Comparison of ENCODE assay signal across 14 cellular contexts in the genomic region with DNA sequence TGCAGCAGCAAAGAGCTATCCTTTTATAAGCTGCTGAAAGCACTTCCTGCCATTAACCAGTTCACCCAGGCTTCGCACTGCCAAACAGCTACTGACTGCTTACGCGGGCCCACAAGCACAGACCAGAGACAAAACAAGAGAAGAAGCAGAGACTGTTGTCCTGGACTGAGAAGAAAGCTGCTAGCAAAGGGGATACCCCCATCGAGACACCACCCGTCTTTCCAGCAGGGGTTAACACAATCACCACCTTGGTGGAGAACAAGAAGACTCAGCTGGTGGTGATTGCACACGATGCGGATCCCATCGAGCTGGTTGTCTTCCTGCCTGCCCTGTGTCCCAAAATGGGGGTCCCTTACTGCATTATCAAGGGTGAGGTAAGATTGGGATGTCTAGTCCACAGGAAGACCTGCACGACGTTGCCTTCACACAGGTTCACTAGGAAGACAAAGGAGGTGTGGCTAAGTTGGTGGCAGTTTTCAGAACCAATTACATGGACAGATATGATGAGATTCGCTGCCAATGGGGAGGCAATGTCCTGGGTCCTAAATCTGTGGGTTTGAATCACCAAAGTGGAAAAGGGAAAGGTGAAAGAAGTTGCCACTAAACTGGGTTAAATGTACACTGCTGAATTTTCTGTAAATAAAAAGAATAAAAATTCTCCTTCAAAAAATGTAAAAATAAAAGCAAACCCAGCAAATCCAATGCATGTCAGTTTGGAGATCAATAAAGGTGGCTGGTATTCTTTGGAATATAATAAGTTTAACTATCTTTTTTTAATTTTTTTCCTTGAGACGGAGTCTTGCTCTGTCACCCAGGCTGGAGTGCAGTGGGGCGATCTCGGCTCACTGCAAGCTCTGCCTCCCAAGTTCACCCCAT. TPM values are rescaled to one million over a fixed set of nuclear protein-coding genes. Genes with fewer than 3 reads are reported as not detected.
DNase-seq lines count a peak whose midpoint lies in the region; ATAC-seq and TF ChIP-seq lines count a peak whose summit lies in the region.
"Had no signal": no experiment of that assay in that cellular context is flagged by ENCODE, and none has a peak within 500 bp of the region (broad histone marks: within the 10 kb centered on the region; RNA-seq: fewer than 3 reads in every experiment).

No MANE protein-coding gene starts in this region.

- H3K27ac ChIP-seq in CD4-positive, alpha-beta memory T cell (ENCODE audit: low read depth, low read length), result no peak overlapping the region
- H3K27ac ChIP-seq in SK-N-SH (ENCODE audit: low read depth in 2 of 2, low read length in 1 of 2), result no peak overlapping the region

- POLR2A ChIA-PET in CD4-positive, alpha-beta memory T cell (lab: Charles Lee; ENCODE audit: partially characterized antibody), result interaction anchor here (1.1 to 2.3 kb wide), 3 partner anchors 18 to 51 kb away, joined by 3 to 17 read pairs (median 9); a partner anchor contains a TSS
- POLR2A ChIA-PET in SK-N-SH (lab: Yijun Ruan, JAX), result no interaction called here

- peaks cover 0 to 4% of the 10 kb centered on the region in 2 donors for H3K36me3 Mint-ChIP-seq in CD4-positive, alpha-beta memory T cell
- peaks cover 15% of the 10 kb centered on the region for H3K36me3 Mint-ChIP-seq in dendritic cell treated with granulocyte-macrophage colony-stimulating factor and Interleukin-4, amounts not matched to agents 40 ng/mL and 50 ng/mL, for 4 days (ENCODE audit: low read depth)
- no peaks in the 10 kb centered on the region for H3K36me3 Mint-ChIP-seq in natural killer cell
- H3K36me3 Mint-ChIP-seq in activated T-helper 1 cell treated with anti-CD3 and anti-CD28 coated beads, Interleukin-12 subunit alpha, Interleukin-12 subunit beta, Interleukin-2, Interleukin-4 antibody, amounts not matched to agents 30 ng/mL and 10 ng/mL and 1 ng/mL, durations not matched to agents 14 hours and 24 hours and 36 hours (ENCODE audit: low read depth), result no peaks in the 10 kb centered on the region

- H3K4me2 ChIP-seq in SK-N-SH, result no peak overlapping the region

- no peak for TF ChIP-seq RAD21 in SK-N-SH (IDR thresholded peaks at IDR 0.05; ENCODE audit: low read length)

- H3F3A ChIP-seq in SK-N-SH (replicated peaks; ENCODE audit: insufficient read depth), result no peaks in the 10 kb centered on the region

- TF ChIP-seq CTCF in natural killer cell (IDR thresholded peaks at IDR 0.05) (no peak), SK-N-SH (IDR thresholded peaks at IDR 0.05) (no peak)

- peaks cover 11% of the 10 kb centered on the region for H3K4me1 ChIP-seq in CD4-positive, alpha-beta memory T cell (ENCODE audit: insufficient read depth, low read length)
- peaks cover 0 to 6% of the 10 kb centered on the region in 2 experiments; a peak in 1 of 4 replicates for H3K4me1 ChIP-seq in SK-N-SH (ENCODE audit: control insufficient read depth in 1 of 2, insufficient read depth in 2 of 2, low read depth in 1 of 2, low read length in 1 of 2)

- H3K27me3 ChIP-seq in CD4-positive, alpha-beta memory T cell (ENCODE audit: insufficient read depth, low read length), result no peaks in the 10 kb centered on the region
- H3K27me3 ChIP-seq in H7 (ENCODE audit: control insufficient read depth, insufficient read depth, low read length) (peaks cover 10% of the 10 kb centered on the region), SK-N-SH (ENCODE audit: insufficient read depth) (no peaks in the 10 kb centered on the region)
- H3K27me3 ChIP-seq: BLaER1 had no signal

- H3K4me1 Mint-ChIP-seq in CD4-positive, alpha-beta memory T cell, result peaks cover 7 to 36% (median 14%) of the 10 kb centered on the region in 4 donors
- peaks cover 32% of the 10 kb centered on the region for H3K4me1 Mint-ChIP-seq in dendritic cell treated with granulocyte-macrophage colony-stimulating factor and Interleukin-4, amounts not matched to agents 40 ng/mL and 50 ng/mL, for 4 days (ENCODE audit: low read depth)
- H3K4me1 Mint-ChIP-seq in natural killer cell, result peaks cover 25 to 37% of the 10 kb centered on the region in 2 donors
- H3K4me1 Mint-ChIP-seq in activated T-helper 1 cell treated with anti-CD3 and anti-CD28 coated beads, Interleukin-12 subunit alpha, Interleukin-12 subunit beta, Interleukin-2, Interleukin-4 antibody, amounts not matched to agents 30 ng/mL and 10 ng/mL and 1 ng/mL, durations not matched to agents 14 hours and 24 hours and 36 hours (ENCODE audit: low read depth), result peaks cover 20% of the 10 kb centered on the region

- H3K36me3 ChIP-seq in CD4-positive, alpha-beta memory T cell (ENCODE audit: insufficient read depth, low read length), result no peaks in the 10 kb centered on the region
- H3K36me3 ChIP-seq in H7 (replicated peaks; ENCODE audit: control insufficient read depth, insufficient read depth, low read length), result no peaks in the 10 kb centered on the region
- H3K36me3 ChIP-seq in SK-N-SH (replicated peaks in 1 of 2; ENCODE audit: control insufficient read depth in 1 of 2, insufficient read depth in 2 of 2, low read length in 1 of 2), result no peaks in the 10 kb centered on the region
- H3K36me3 ChIP-seq: BLaER1 had no signal

- H3K4me3 ChIP-seq in CD4-positive, alpha-beta memory T cell (ENCODE audit: low read length in 2 of 2), result no peak overlapping the region
- peak overlapping the region; percentile 3; the same call in 1 of the 2 replicates for H3K4me3 ChIP-seq in H7 (ENCODE audit: insufficient read depth, low read depth, low read length)
- H3K4me3 ChIP-seq in SK-N-SH (ENCODE audit: low read depth in 2 of 2, low read length in 1 of 2), result no peak overlapping the region

- ATAC-seq in natural killer cell, result no peak
- ATAC-seq: stimulated activated naive CD8-positive, alpha-beta T cell treated with anti-CD3 and anti-CD28 coated beads, Interleukin-15, Interleukin-2, amounts not matched to agents 100 U/mL and 50 U/mL, for 24 hours had no signal

- H3K9me3 ChIP-seq in CD4-positive, alpha-beta memory T cell (ENCODE audit: control insufficient read depth in 1 of 2, low read length in 2 of 2), result no peaks in the 10 kb centered on the region
- no peaks in the 10 kb centered on the region for H3K9me3 ChIP-seq in SK-N-SH
- H3K9me3 ChIP-seq: BLaER1 had no signal

- H2AFZ ChIP-seq in SK-N-SH (ENCODE audit: low read depth), result no peak overlapping the region

- WGBS in SK-N-SH (ENCODE audit: low lambda C conversion rate), result 85% methylated on average over 14 of the region's 14 CpGs

- no peak for TF ChIP-seq EP300 in SK-N-SH (IDR thresholded peaks at IDR 0.05; ENCODE audit: borderline replicate concordance in 1 of 2, low read depth in 1 of 2, low read length in 1 of 2)

- no peaks in the 10 kb centered on the region for H3K79me2 ChIP-seq in SK-N-SH (ENCODE audit: insufficient read depth)

- H3K9me2 ChIP-seq in SK-N-SH, result no peaks in the 10 kb centered on the region

- intact Hi-C loops in CD4-positive, alpha-beta memory T cell (cut with micrococcal nuclease), result no loop called here
- intact Hi-C loops in dendritic cell treated with granulocyte-macrophage colony-stimulating factor and Interleukin-4, amounts not matched to agents 40 ng/mL and 50 ng/mL, for 4 days (cut with micrococcal nuclease), result no loop called here
- intact Hi-C loops in natural killer cell (cut with micrococcal nuclease), result no loop called here
- intact Hi-C loops in activated T-helper 1 cell treated with anti-CD3 and anti-CD28 coated beads, Interleukin-12 subunit alpha, Interleukin-12 subunit beta, Interleukin-2, Interleukin-4 antibody, amounts not matched to agents 30 ng/mL and 10 ng/mL and 1 ng/mL, durations not matched to agents 14 hours and 24 hours and 36 hours (cut with micrococcal nuclease), result no loop called here

- no peak overlapping the region for H3K9ac ChIP-seq in SK-N-SH

- no peaks in the 10 kb centered on the region for H3K27me3 Mint-ChIP-seq in CD4-positive, alpha-beta memory T cell
- no peaks in the 10 kb centered on the region for H3K27me3 Mint-ChIP-seq in dendritic cell treated with granulocyte-macrophage colony-stimulating factor and Interleukin-4, amounts not matched to agents 40 ng/mL and 50 ng/mL, for 4 days
- no peaks in the 10 kb centered on the region for H3K27me3 Mint-ChIP-seq in natural killer cell (ENCODE audit: low read depth in 2 of 2)
- H3K27me3 Mint-ChIP-seq in activated T-helper 1 cell treated with anti-CD3 and anti-CD28 coated beads, Interleukin-12 subunit alpha, Interleukin-12 subunit beta, Interleukin-2, Interleukin-4 antibody, amounts not matched to agents 30 ng/mL and 10 ng/mL and 1 ng/mL, durations not matched to agents 14 hours and 24 hours and 36 hours (ENCODE audit: insufficient read depth), result peaks cover 3% of the 10 kb centered on the region
- H3K27me3 Mint-ChIP-seq: activated T-cell treated with anti-CD3 and anti-CD28 coated beads, Interleukin-2, amount 50 U/mL, for 24 hours had no signal

- CTCF ChIA-PET in CD4-positive, alpha-beta memory T cell (lab: Charles Lee; ENCODE audit: partially characterized antibody), result interaction anchor here (1.1 to 2.4 kb wide), 3 partner anchors 18 to 51 kb away, joined by 5 to 7 read pairs (median 5); a partner anchor contains a TSS
- CTCF ChIA-PET in SK-N-SH (lab: Yijun Ruan, JAX), result interaction anchor here (4.2 kb wide), 1 partner anchor 19 kb away, joined by 20 read pairs; a partner anchor contains a TSS

- DNase-seq in CD4-positive, alpha-beta memory T cell, result no peak
- DNase-seq in H7 (no peak), natural killer cell (no peak), NCI-H2107 treated with DMSO at 0.1 percent for 48 hours (lab: John Stamatoyannopoulos, UW; ENCODE audit: unreplicated experiment) (no peak), SK-N-SH (no peak)
- no peak for DNase-seq in activated T-helper 1 cell treated with anti-CD3 and anti-CD28 coated beads, Interleukin-12 subunit alpha, Interleukin-12 subunit beta, Interleukin-2, Interleukin-4 antibody, amounts not matched to agents 30 ng/mL and 10 ng/mL and 1 ng/mL, durations not matched to agents 14 hours and 24 hours and 36 hours (ENCODE audit: low spot score)
- no peak for DNase-seq in activated effector memory CD4-positive, alpha-beta T cell treated with anti-CD3 and anti-CD28 coated beads, Interleukin-2, amount 50 U/mL, for 16 hours
- DNase-seq: activated T-cell treated with anti-CD3 and anti-CD28 coated beads, Interleukin-2, amount 50 U/mL, for 24 hours; NCI-H1694 treated with DMSO at 0.1 percent for 48 hours; stimulated activated CD4-positive, alpha-beta T cell treated with anti-CD3 and anti-CD28 coated beads, Interleukin-4, amount 100 ng/mL, for 24 hours; stimulated activated naive CD8-positive, alpha-beta T cell treated with anti-CD3 and anti-CD28 coated beads, Interleukin-15, Interleukin-2, amounts not matched to agents 100 U/mL and 50 U/mL, for 24 hours; SW 1271 had no signal

- no peaks in the 10 kb centered on the region for H4K20me1 ChIP-seq in SK-N-SH (ENCODE audit: insufficient read depth)
- H4K20me1 ChIP-seq: BLaER1 had no signal

- peak overlapping the region in 6 of 8 donors; percentile 13 to 98 (median 50) for H3K4me3 Mint-ChIP-seq in CD4-positive, alpha-beta memory T cell
- H3K4me3 Mint-ChIP-seq in dendritic cell treated with granulocyte-macrophage colony-stimulating factor and Interleukin-4, amounts not matched to agents 40 ng/mL and 50 ng/mL, for 4 days, result no peak overlapping the region
- peak overlapping the region; percentile 61 for H3K4me3 Mint-ChIP-seq in natural killer cell
- H3K4me3 Mint-ChIP-seq in activated T-helper 1 cell treated with anti-CD3 and anti-CD28 coated beads, Interleukin-12 subunit alpha, Interleukin-12 subunit beta, Interleukin-2, Interleukin-4 antibody, amounts not matched to agents 30 ng/mL and 10 ng/mL and 1 ng/mL, durations not matched to agents 14 hours and 24 hours and 36 hours, result no peak overlapping the region

- H3K9me3 Mint-ChIP-seq in CD4-positive, alpha-beta memory T cell, result no peaks in the 10 kb centered on the region
- no peaks in the 10 kb centered on the region for H3K9me3 Mint-ChIP-seq in dendritic cell treated with granulocyte-macrophage colony-stimulating factor and Interleukin-4, amounts not matched to agents 40 ng/mL and 50 ng/mL, for 4 days
- H3K9me3 Mint-ChIP-seq in natural killer cell, result no peaks in the 10 kb centered on the region
- no peaks in the 10 kb centered on the region for H3K9me3 Mint-ChIP-seq in activated T-helper 1 cell treated with anti-CD3 and anti-CD28 coated beads, Interleukin-12 subunit alpha, Interleukin-12 subunit beta, Interleukin-2, Interleukin-4 antibody, amounts not matched to agents 30 ng/mL and 10 ng/mL and 1 ng/mL, durations not matched to agents 14 hours and 24 hours and 36 hours
- H3K9me3 Mint-ChIP-seq: activated T-cell treated with anti-CD3 and anti-CD28 coated beads, Interleukin-2, amount 50 U/mL, for 24 hours had no signal

- H3K27ac Mint-ChIP-seq in CD4-positive, alpha-beta memory T cell, result peak overlapping the region in 2 of 7 donors; percentile 45 to 77
- H3K27ac Mint-ChIP-seq in dendritic cell treated with granulocyte-macrophage colony-stimulating factor and Interleukin-4, amounts not matched to agents 40 ng/mL and 50 ng/mL, for 4 days, result peak overlapping the region; percentile 99
- peak overlapping the region in 1 of 2 donors; percentile 50 for H3K27ac Mint-ChIP-seq in natural killer cell
- no peak overlapping the region for H3K27ac Mint-ChIP-seq in activated T-helper 1 cell treated with anti-CD3 and anti-CD28 coated beads, Interleukin-12 subunit alpha, Interleukin-12 subunit beta, Interleukin-2, Interleukin-4 antibody, amounts not matched to agents 30 ng/mL and 10 ng/mL and 1 ng/mL, durations not matched to agents 14 hours and 24 hours and 36 hours
- H3K27ac Mint-ChIP-seq: activated T-cell treated with anti-CD3 and anti-CD28 coated beads, Interleukin-2, amount 50 U/mL, for 24 hours had no signal

RNA-seq across cellular contexts. Expression of a gene that starts 1.2 kb away (rescaled TPM):
- total RNA-seq in CD4-positive, alpha-beta memory T cell, result 1 to 10 TPM; 1.0 to 1.5 TPM
- 1 to 10 TPM; 1.3 to 1.5 TPM for polyA plus RNA-seq in CD4-positive, alpha-beta memory T cell
- 5.0 and 6.3 TPM in 2 replicates for total RNA-seq in H7 (2014; rRNA removed; shearing (Covaris generic))
- total RNA-seq in natural killer cell, result 1 to 10 TPM; 5.8 to 6.0 (median 6.0) TPM
- total RNA-seq in activated T-helper 1 cell treated with anti-CD3 and anti-CD28 coated beads, Interleukin-12 subunit alpha, Interleukin-12 subunit beta, Interleukin-2, Interleukin-4 antibody, amounts not matched to agents 30 ng/mL and 10 ng/mL and 1 ng/mL, durations not matched to agents 14 hours and 24 hours and 36 hours, result 0.17 TPM in 1 of 2 replicates, not detected in the other
- 0.30 and 0.50 TPM in 2 replicates for polyA plus RNA-seq in SK-N-SH (2012; rRNA removed)
- 0.55 and 0.76 TPM in 2 replicates for polyA plus RNA-seq in SK-N-SH (2012; cell fraction: cytosol; rRNA removed)
- 1.2 and 1.4 TPM in 2 replicates for polyA plus RNA-seq in SK-N-SH (2012; cell fraction: nucleus; rRNA removed)

RNA-seq across cellular contexts. Expression of a gene that starts 18.5 kb away (rescaled TPM):
- total RNA-seq in CD4-positive, alpha-beta memory T cell, result 10 to 100 TPM; 29.5 to 31.6 TPM
- polyA plus RNA-seq in CD4-positive, alpha-beta memory T cell, result 10 to 100 TPM; 17.1 to 18.8 TPM
- total RNA-seq in H7 (2014; rRNA removed; shearing (Covaris generic)), result 71.7 and 80.0 TPM in 2 replicates
- 10 to 100 TPM; 35.8 to 45.7 (median 44.0) TPM for total RNA-seq in natural killer cell
- total RNA-seq in activated T-helper 1 cell treated with anti-CD3 and anti-CD28 coated beads, Interleukin-12 subunit alpha, Interleukin-12 subunit beta, Interleukin-2, Interleukin-4 antibody, amounts not matched to agents 30 ng/mL and 10 ng/mL and 1 ng/mL, durations not matched to agents 14 hours and 24 hours and 36 hours, result 67.6 and 75.1 TPM in 2 replicates
- polyA plus RNA-seq in SK-N-SH (2012; rRNA removed), result 24.7 and 37.2 TPM in 2 replicates
- polyA plus RNA-seq in SK-N-SH (2012; cell fraction: cytosol; rRNA removed), result 32.3 and 34.1 TPM in 2 replicates
- polyA plus RNA-seq in SK-N-SH (2012; cell fraction: nucleus; rRNA removed), result 28.2 and 53.7 TPM in 2 replicates

RNA-seq across cellular contexts. Expression of a gene that starts 51.7 kb away (rescaled TPM):
- total RNA-seq in CD4-positive, alpha-beta memory T cell, result 10 to 100 TPM; 19.8 to 24.5 TPM
- polyA plus RNA-seq in CD4-positive, alpha-beta memory T cell, result 1 to 10 TPM; 1.8 to 3.1 TPM
- total RNA-seq in H7 (2014; rRNA removed; shearing (Covaris generic)), result 36.0 and 46.0 TPM in 2 replicates
- total RNA-seq in natural killer cell, result 10 to 100 TPM; 15.1 to 19.1 (median 16.0) TPM
- 8.0 and 9.3 TPM in 2 replicates for total RNA-seq in activated T-helper 1 cell treated with anti-CD3 and anti-CD28 coated beads, Interleukin-12 subunit alpha, Interleukin-12 subunit beta, Interleukin-2, Interleukin-4 antibody, amounts not matched to agents 30 ng/mL and 10 ng/mL and 1 ng/mL, durations not matched to agents 14 hours and 24 hours and 36 hours
- 6.2 and 9.4 TPM in 2 replicates for polyA plus RNA-seq in SK-N-SH (2012; rRNA removed)
- 5.6 TPM in 2 replicates for polyA plus RNA-seq in SK-N-SH (2012; cell fraction: cytosol; rRNA removed)
- polyA plus RNA-seq in SK-N-SH (2012; cell fraction: nucleus; rRNA removed), result 14.9 and 30.6 TPM in 2 replicates

Comparison
In these comparisons a context has a peak if more than half of its experiments do, and no peak if none do; other contexts are left out.
1. H3K4me3 Mint-ChIP-seq: peak in CD4-positive, alpha-beta memory T cell (6 of 8) and natural killer cell (single experiment); none in dendritic cell treated with granulocyte-macrophage colony-stimulating factor and Interleukin-4, amounts not matched to agents 40 ng/mL and 50 ng/mL, for 4 days (single experiment) and activated T-helper 1 cell treated with anti-CD3 and anti-CD28 coated beads, Interleukin-12 subunit alpha, Interleukin-12 subunit beta, Interleukin-2, Interleukin-4 antibody, amounts not matched to agents 30 ng/mL and 10 ng/mL and 1 ng/mL, durations not matched to agents 14 hours and 24 hours and 36 hours (single experiment).